In genomic region chr1:53592521-53592982, GRCh38 we compare ENCODE assay signal across 11 cellular contexts.
DNase-seq lines count a peak whose midpoint lies in the region; ATAC-seq and TF ChIP-seq lines count a peak whose summit lies in the region.
"Had no signal": no experiment of that assay in that cellular context is flagged by ENCODE, and none has a peak within 500 bp of the region (broad histone marks: within the 10 kb centered on the region; RNA-seq: fewer than 3 reads in every experiment).

No MANE protein-coding gene starts in this region.

- CTCF ChIA-PET in HEK293 (lab: Yijun Ruan, JAX) (interaction anchor here (0.5 to 0.7 kb wide), 4 partner anchors 90 to 690 kb away, joined by 3 to 4 read pairs (median 4); no protein-coding TSS in a partner anchor), MCF 10A (lab: Yijun Ruan, JAX) (no interaction called here)

- H3K27ac ChIP-seq in HEK293 (ENCODE audit: extremely low read depth, low read depth, low read length) (no peak overlapping the region), substantia nigra (ENCODE audit: low read depth, low read length, poor library complexity, severe bottlenecking) (no peak overlapping the region)
- no peak overlapping the region for H3K27ac ChIP-seq in effector memory CD4-positive, alpha-beta T cell (ENCODE audit: insufficient read depth, low read length, poor library complexity, severe bottlenecking)

- POLR2A ChIA-PET in HEK293 (lab: Yijun Ruan, JAX): no interaction called here
- POLR2A ChIA-PET in MCF 10A (lab: Yijun Ruan, JAX): interaction anchor here (0.6 kb wide), 1 partner anchor 1220 kb away, joined by 3 read pairs; no protein-coding TSS in a partner anchor

- peak; percentile 46 for TF ChIP-seq CTCF in HEK293 (tag by site-specific recombination; IDR thresholded peaks at IDR 0.05)
- no peak for TF ChIP-seq CTCF in MCF 10A (IDR thresholded peaks at IDR 0.05; ENCODE audit: unreplicated experiment)

- H3K4me3 ChIP-seq in HEK293 (ENCODE audit: low read depth, low read length): no peak overlapping the region
- no peak overlapping the region for H3K4me3 ChIP-seq in effector memory CD4-positive, alpha-beta T cell (ENCODE audit: insufficient read depth, low read depth, low read length, poor library complexity, severe bottlenecking)

- H3K36me3 ChIP-seq in HEK293 (ENCODE audit: control insufficient read depth in 2 of 2, insufficient read depth in 1 of 2, low read length in 2 of 2): no peaks in the 10 kb centered on the region
- no peaks in the 10 kb centered on the region for H3K36me3 ChIP-seq in effector memory CD4-positive, alpha-beta T cell (ENCODE audit: control insufficient read depth, insufficient read depth, low read length)

- DNase-seq in AG08395 (ENCODE audit: low spot score) (peak; percentile 82), MCF 10A (ENCODE audit: unreplicated experiment) (peak; percentile 15), left lobe of liver (ENCODE audit: low spot score) (no peak), substantia nigra (lab: John Stamatoyannopoulos, UW) (no peak), GM19238 (ENCODE audit: insufficient read length, low spot score) (no peak)
- DNase-seq in effector memory CD4-positive, alpha-beta T cell: no peak
- DNase-seq: kidney glomerular epithelial cell, SW 1271 had no signal

- BruUV-seq in MCF 10A (replicated peaks; lab: Mats Ljungman, UMichigan): no TSS peak

- no peaks in the 10 kb centered on the region for H3K36me3 Mint-ChIP-seq in MCF 10A (ENCODE audit: insufficient read depth, unreplicated experiment)
- H3K36me3 Mint-ChIP-seq: activated naive CD4-positive, alpha-beta T cell treated with anti-CD3 and anti-CD28 coated beads, Interleukin-2, amount 50 U/mL, for 72 hours had no signal

- no peaks in the 10 kb centered on the region for H3K4me1 ChIP-seq in HEK293 (ENCODE audit: control insufficient read depth, insufficient read depth, low read length)
- H3K4me1 ChIP-seq in effector memory CD4-positive, alpha-beta T cell (ENCODE audit: control insufficient read depth, insufficient read depth, low read length, poor library complexity, severe bottlenecking): no peaks in the 10 kb centered on the region

- no peaks in the 10 kb centered on the region for H3K4me1 Mint-ChIP-seq in MCF 10A (ENCODE audit: insufficient read depth, unreplicated experiment)

- intact Hi-C loops in MCF 10A (cut with micrococcal nuclease): no loop called here

- no peaks in the 10 kb centered on the region for H3K27me3 ChIP-seq in effector memory CD4-positive, alpha-beta T cell (replicated peaks; ENCODE audit: control insufficient read depth, insufficient read depth, low read length, poor library complexity, severe bottlenecking)

- no peak overlapping the region for H3K4me3 Mint-ChIP-seq in MCF 10A (ENCODE audit: unreplicated experiment)

- no peaks in the 10 kb centered on the region for H3K9me3 Mint-ChIP-seq in MCF 10A (ENCODE audit: unreplicated experiment)
- H3K9me3 Mint-ChIP-seq: activated naive CD4-positive, alpha-beta T cell treated with anti-CD3 and anti-CD28 coated beads, Interleukin-2, amount 50 U/mL, for 72 hours had no signal

- H3K9me3 ChIP-seq in HEK293 (ENCODE audit: control insufficient read depth, insufficient read depth, low read depth, low read length): no peaks in the 10 kb centered on the region
- H3K9me3 ChIP-seq in effector memory CD4-positive, alpha-beta T cell (ENCODE audit: control insufficient read depth, low read length): no peaks in the 10 kb centered on the region

- peaks cover 8% of the 10 kb centered on the region for H3K27me3 Mint-ChIP-seq in MCF 10A (ENCODE audit: insufficient read depth, unreplicated experiment)

- H3K27ac Mint-ChIP-seq in MCF 10A (ENCODE audit: low read depth, unreplicated experiment): no peak overlapping the region

- ATAC-seq in left lobe of liver (peak; percentile 24), HG03442 (IDR thresholded peaks at IDR 0.05; ENCODE audit: unreplicated experiment) (no peak)
- ATAC-seq: activated naive CD4-positive, alpha-beta T cell treated with anti-CD3 and anti-CD28 coated beads, Interleukin-2, amount 50 U/mL, for 72 hours had no signal

TF ChIP-seq in HEK293, 187 proteins besides CTCF, POLR2A, EP300 and RAD21 (continues in another document):
- TF ChIP-seq, protein P1, sequence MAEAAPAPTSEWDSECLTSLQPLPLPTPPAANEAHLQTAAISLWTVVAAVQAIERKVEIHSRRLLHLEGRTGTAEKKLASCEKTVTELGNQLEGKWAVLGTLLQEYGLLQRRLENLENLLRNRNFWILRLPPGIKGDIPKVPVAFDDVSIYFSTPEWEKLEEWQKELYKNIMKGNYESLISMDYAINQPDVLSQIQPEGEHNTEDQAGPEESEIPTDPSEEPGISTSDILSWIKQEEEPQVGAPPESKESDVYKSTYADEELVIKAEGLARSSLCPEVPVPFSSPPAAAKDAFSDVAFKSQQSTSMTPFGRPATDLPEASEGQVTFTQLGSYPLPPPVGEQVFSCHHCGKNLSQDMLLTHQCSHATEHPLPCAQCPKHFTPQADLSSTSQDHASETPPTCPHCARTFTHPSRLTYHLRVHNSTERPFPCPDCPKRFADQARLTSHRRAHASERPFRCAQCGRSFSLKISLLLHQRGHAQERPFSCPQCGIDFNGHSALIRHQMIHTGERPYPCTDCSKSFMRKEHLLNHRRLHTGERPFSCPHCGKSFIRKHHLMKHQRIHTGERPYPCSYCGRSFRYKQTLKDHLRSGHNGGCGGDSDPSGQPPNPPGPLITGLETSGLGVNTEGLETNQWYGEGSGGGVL (tag by site-specific recombination; IDR thresholded peaks at IDR 0.05): peak; percentile 63
- TF ChIP-seq ZNF169 (tag by site-specific recombination; IDR thresholded peaks at IDR 0.05): no peak
- no peak for TF ChIP-seq ZNF701 (tag by site-specific recombination; IDR thresholded peaks at IDR 0.05)
- no peak for TF ChIP-seq MEIS1 (CRISPR knock-in tag; IDR thresholded peaks at IDR 0.05; ENCODE audit: borderline replicate concordance)
- TF ChIP-seq ZBTB17 (tag by site-specific recombination; IDR thresholded peaks at IDR 0.05): no peak
- 0 out of 2 replicates have a peak, but pooled peaks have one; percentile 38 for TF ChIP-seq ZBTB20 (tag by site-specific recombination; IDR thresholded peaks at IDR 0.05)
- TF ChIP-seq ZNF239 (tag by site-specific recombination; IDR thresholded peaks at IDR 0.05): no peak
- no peak for TF ChIP-seq FEZF1 (tag by site-specific recombination; IDR thresholded peaks at IDR 0.05)
- no peak for TF ChIP-seq ZNF837 (tag by site-specific recombination; IDR thresholded peaks at IDR 0.05)
- no peak for TF ChIP-seq EGR2 (tag by site-specific recombination; IDR thresholded peaks at IDR 0.05; ENCODE audit: low read depth)
- no peak for TF ChIP-seq WT1 (tag by site-specific recombination; IDR thresholded peaks at IDR 0.05)
- no peak for TF ChIP-seq ZNF776 (tag by site-specific recombination; IDR thresholded peaks at IDR 0.05; ENCODE audit: borderline replicate concordance)
- TF ChIP-seq ZNF114 (tag by site-specific recombination; IDR thresholded peaks at IDR 0.05): no peak
- no peak for TF ChIP-seq ZNF704 (tag by site-specific recombination; IDR thresholded peaks at IDR 0.05)
- no peak for TF ChIP-seq ZNF664 (tag by site-specific recombination; IDR thresholded peaks at IDR 0.05)
- TF ChIP-seq PRDM10 (tag by site-specific recombination; IDR thresholded peaks at IDR 0.05): peak; percentile 45; the same call in 1 of the 2 replicates
- TF ChIP-seq SCRT2 (tag by site-specific recombination; IDR thresholded peaks at IDR 0.05): peak; percentile 85
- TF ChIP-seq ZNF600 (tag by site-specific recombination; IDR thresholded peaks at IDR 0.05): no peak

Comparison
In these comparisons a context has a peak if more than half of its experiments do, and no peak if none do; other contexts are left out.
1. DNase-seq: peak in AG08395 (single experiment) and MCF 10A (single experiment); none in left lobe of liver (single experiment), substantia nigra (0 of 49), GM19238 (single experiment) and effector memory CD4-positive, alpha-beta T cell (0 of 3).